In genomic region chr9:14341437-14342133, GRCh38 we compare ENCODE assay signal across 12 cellular contexts. TPM values are rescaled to one million over a fixed set of nuclear protein-coding genes. Genes with fewer than 3 reads are reported as not detected.
"Had no signal": no experiment of that assay in that cellular context is flagged by ENCODE, and none has a peak within 500 bp of the region (broad histone marks: within the 10 kb centered on the region; RNA-seq: fewer than 3 reads in every experiment).

No MANE protein-coding gene starts in this region.

- H3K36me3 ChIP-seq: prostate gland, SJSA1, stomach had no signal

- FAIRE-seq: keratinocyte had no signal

- H3K27me3 ChIP-seq: SJSA1 had no signal

- H3K9me3 ChIP-seq: prostate gland, SJSA1, stomach had no signal

- H3K27ac ChIP-seq: prostate gland, SJSA1 had no signal

- ATAC-seq: effector memory CD8-positive, alpha-beta T cell had no signal

- H3K4me1 ChIP-seq: prostate gland had no signal

- H3K4me3 ChIP-seq: hepatocyte, lung, prostate gland, SJSA1, stomach had no signal

- DNase-seq: activated CD4-positive, alpha-beta T cell treated with anti-CD3 and anti-CD28 coated beads, Interleukin-2, amount 50 U/mL, for 1 hour; activated CD8-positive, alpha-beta memory T cell treated with anti-CD3 and anti-CD28 coated beads for 24 hours; activated naive CD8-positive, alpha-beta T cell treated with anti-CD3 and anti-CD28 coated beads for 36 hours; effector memory CD8-positive, alpha-beta T cell; stimulated activated CD4-positive, alpha-beta T cell treated with anti-CD3 and anti-CD28 coated beads, Interleukin-1b, Interleukin-23, amount 100 ng/mL, for 48 hours; stomach had no signal

RNA-seq across cellular contexts. Expression of gene NFIB, which starts 27.6 kb away (rescaled TPM):
- total RNA-seq: activated naive CD8-positive, alpha-beta T cell treated with anti-CD3 and anti-CD28 coated beads for 36 hours; activated T-helper 1 cell treated with anti-CD3 and anti-CD28 coated beads, Interleukin-12 subunit alpha, Interleukin-12 subunit beta, Interleukin-2, Interleukin-4 antibody, amounts not matched to agents 30 ng/mL and 10 ng/mL and 1 ng/mL, durations not matched to agents 14 hours and 24 hours and 36 hours had no signal
